ENCODE assay signal across 24 cellular contexts in the genomic region with DNA sequence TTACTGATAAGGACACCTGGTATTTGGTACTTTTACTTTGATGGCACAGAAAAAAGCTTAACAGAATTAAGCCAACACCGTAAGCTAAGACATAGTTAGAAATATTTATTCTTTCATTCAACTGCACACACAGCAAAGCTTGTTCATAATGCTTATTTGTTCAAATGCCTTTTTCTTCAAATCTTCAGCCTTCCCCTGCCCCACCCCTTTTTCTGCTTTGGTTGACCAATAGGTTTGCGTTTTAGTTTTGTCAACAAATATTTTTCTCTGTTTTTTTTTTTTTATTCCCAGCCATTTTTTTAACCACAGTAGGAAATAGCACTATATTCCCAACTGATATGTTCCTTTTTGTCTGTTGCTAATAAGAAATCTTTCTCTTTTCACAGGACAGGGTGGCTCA.
"Had no signal": no experiment of that assay in that cellular context is flagged by ENCODE, and none has a peak within 500 bp of the region (broad histone marks: within the 10 kb centered on the region; RNA-seq: fewer than 3 reads in every experiment).

No MANE protein-coding gene starts in this region.

- H3K36me3 ChIP-seq: breast epithelium had no signal

- H3K27me3 ChIP-seq: breast epithelium, SJSA1 had no signal

- H3K4me3 Mint-ChIP-seq: activated CD8-positive, alpha-beta T cell treated with anti-CD3 and anti-CD28 coated beads, Interleukin-2, amount 10 ng/mL, durations not matched to agents 7 days and 5 days; activated naive CD4-positive, alpha-beta T cell treated with anti-CD3 and anti-CD28 coated beads, Interleukin-2, amount 50 U/mL, for 24 hours; activated T-cell treated with anti-CD3 and anti-CD28 coated beads, Interleukin-2, amount 50 U/mL, for 24 hours; activated T-helper 1 cell treated with anti-CD3 and anti-CD28 coated beads, Interleukin-12 subunit alpha, Interleukin-12 subunit beta, Interleukin-2, Interleukin-4 antibody, amounts not matched to agents 30 ng/mL and 10 ng/mL and 1 ng/mL, durations not matched to agents 14 hours and 24 hours and 36 hours; T-helper 1 cell treated with Interleukin-12 subunit alpha and Interleukin-12 subunit beta and Interleukin-4 antibody, amounts not matched to agents 30 μg/mL and 1 μg/mL, for 36 hours had no signal

- H3K27ac ChIP-seq: breast epithelium, SJSA1 had no signal

- ATAC-seq: activated CD4-positive, CD25-positive, alpha-beta regulatory T cell treated with anti-CD3 and anti-CD28 coated beads, Interleukin-2, amount 50 U/mL, for 24 hours; activated CD8-positive, alpha-beta T cell treated with anti-CD3 and anti-CD28 coated beads, Interleukin-2, amount 10 ng/mL, durations not matched to agents 7 days and 5 days; PC-3 had no signal

- DNase-seq: activated CD4-positive, alpha-beta T cell treated with anti-CD3 and anti-CD28 coated beads for 4 hours; activated CD4-positive, alpha-beta T cell treated with anti-CD3 and anti-CD28 coated beads, Interleukin-2, amount 50 U/mL, for 4 hours; activated CD8-positive, alpha-beta T cell treated with anti-CD3 and anti-CD28 coated beads, Interleukin-2, amount 10 ng/mL, durations not matched to agents 7 days and 5 days; activated effector memory CD4-positive, alpha-beta T cell treated with Interleukin-2 at 50 U/mL for 16 hours; activated naive CD4-positive, alpha-beta T cell; activated T-cell treated with anti-CD3 and anti-CD28 coated beads, Interleukin-2, amount 50 U/mL, for 24 hours; aorta; central memory CD4-positive, alpha-beta T cell; Karpas-422; MM.1S; NCI-H1105; NCI-H1436; NCI-H1694 treated with DMSO at 0.1 percent for 48 hours; NCI-H2029 treated with DMSO at 0.1 percent for 48 hours; NCI-H510A treated with DMSO at 0.1 percent for 48 hours; NCI-H69; PC-3; SHP77 had no signal

- H3K9me3 Mint-ChIP-seq: activated naive CD4-positive, alpha-beta T cell treated with anti-CD3 and anti-CD28 coated beads, Interleukin-2, amount 50 U/mL, for 24 hours; activated T-helper 1 cell treated with anti-CD3 and anti-CD28 coated beads, Interleukin-12 subunit alpha, Interleukin-12 subunit beta, Interleukin-2, Interleukin-4 antibody, amounts not matched to agents 30 ng/mL and 10 ng/mL and 1 ng/mL, durations not matched to agents 14 hours and 24 hours and 36 hours; T-helper 1 cell treated with Interleukin-12 subunit alpha and Interleukin-12 subunit beta and Interleukin-4 antibody, amounts not matched to agents 30 μg/mL and 1 μg/mL, for 36 hours had no signal

- H3K4me3 ChIP-seq: breast epithelium, SJSA1 had no signal

- H3K27ac Mint-ChIP-seq: activated CD8-positive, alpha-beta T cell treated with anti-CD3 and anti-CD28 coated beads, Interleukin-2, amount 10 ng/mL, durations not matched to agents 7 days and 5 days; activated naive CD4-positive, alpha-beta T cell treated with anti-CD3 and anti-CD28 coated beads, Interleukin-2, amount 50 U/mL, for 24 hours; activated T-cell treated with anti-CD3 and anti-CD28 coated beads, Interleukin-2, amount 50 U/mL, for 24 hours; activated T-helper 1 cell treated with anti-CD3 and anti-CD28 coated beads, Interleukin-12 subunit alpha, Interleukin-12 subunit beta, Interleukin-2, Interleukin-4 antibody, amounts not matched to agents 30 ng/mL and 10 ng/mL and 1 ng/mL, durations not matched to agents 14 hours and 24 hours and 36 hours; T-helper 1 cell treated with Interleukin-12 subunit alpha and Interleukin-12 subunit beta and Interleukin-4 antibody, amounts not matched to agents 30 μg/mL and 1 μg/mL, for 36 hours had no signal

- H3K4me1 ChIP-seq: breast epithelium had no signal

- H3K9me3 ChIP-seq: breast epithelium, SJSA1 had no signal

- H3K36me3 Mint-ChIP-seq: activated naive CD4-positive, alpha-beta T cell treated with anti-CD3 and anti-CD28 coated beads, Interleukin-2, amount 50 U/mL, for 24 hours had no signal
